In genomic region chr1:209674957-209675566, GRCh38 we compare ENCODE assay signal across 9 cellular contexts. TPM values are rescaled to one million over a fixed set of nuclear protein-coding genes. Genes with fewer than 3 reads are reported as not detected.
DNase-seq lines count a peak whose midpoint lies in the region; ATAC-seq, FAIRE-seq and TF ChIP-seq lines count a peak whose summit lies in the region.
"Had no signal": no experiment of that assay in that cellular context is flagged by ENCODE, and none has a peak within 500 bp of the region (broad histone marks: within the 10 kb centered on the region; RNA-seq: fewer than 3 reads in every experiment).

Gene G0S2 (plus strand): TSS chr1:209675412. CDS start chr1:209675685, 273 bp downstream.

- peak in 1 of 2 donors; percentile 93 for TF ChIP-seq POLR2A in heart left ventricle (IDR thresholded peaks at IDR 0.05)
- TF ChIP-seq POLR2A in GM18505 (IDR thresholded peaks at IDR 0.05; ENCODE audit: borderline replicate concordance, extremely low read depth, insufficient read depth, insufficient read length): no peak

- WGBS in heart left ventricle, 4 donors: 2 to 9% (median 3%) methylated on average over 41 to 47 of the region's 47 CpGs
- WGBS in pancreas, 2 donors: 1% methylated on average over 47 of the region's 47 CpGs

- H3K9me3 ChIP-seq in heart left ventricle (peaks cover 0 to 12% (median 0%) of the 10 kb centered on the region in 12 donors), pancreas (no peaks in the 10 kb centered on the region)

- intact Hi-C loops in heart left ventricle (cut with DNase I) (loop anchor here in 6 of 10 donors (2.0 to 5.0 kb wide), 6 partner anchors 26 to 48 kb away; no protein-coding TSS in a partner anchor), pancreas (cut with DNase I) (no loop called here)

- peaks cover 0 to 5% (median 0%) of the 10 kb centered on the region in 9 donors for H3K36me3 ChIP-seq in heart left ventricle
- H3K36me3 ChIP-seq in pancreas: no peaks in the 10 kb centered on the region

- H3K4me1 ChIP-seq in heart left ventricle (peaks cover 0 to 39% (median 26%) of the 10 kb centered on the region in 12 donors), pancreas (peaks cover 8 to 21% (median 15%) of the 10 kb centered on the region in 3 donors)

- H3K4me3 ChIP-seq in heart left ventricle (peak within 1 kb of the TSS; percentile 39 to 76 (median 64)), pancreas (peak within 1 kb of the TSS; percentile 30 to 50 (median 40))

- TF ChIP-seq CTCF in heart left ventricle (IDR thresholded peaks at IDR 0.05) (no peak), pancreas (IDR thresholded peaks at IDR 0.05) (no peak)

- DNase-seq in ELF-1 (ENCODE audit: low read depth, low spot score) (peak; percentile 61), NOMO-1 (lab: John Stamatoyannopoulos, UW; ENCODE audit: unreplicated experiment in 2 of 2) (peak; percentile 52 to 63), heart left ventricle (peak; percentile 83 to 93 (median 90)), pancreas (peak; percentile 84 to 94 (median 90))

- H3K27me3 ChIP-seq in heart left ventricle: peaks cover 0 to 12% (median 0%) of the 10 kb centered on the region in 9 donors
- no peaks in the 10 kb centered on the region for H3K27me3 ChIP-seq in pancreas

- peak within 1 kb of the TSS; percentile 24 for H3K27ac ChIP-seq in angular gyrus (ENCODE audit: low read depth, low read length)
- peak within 1 kb of the TSS; percentile 18 to 91 (median 80) for H3K27ac ChIP-seq in heart left ventricle
- peak within 1 kb of the TSS; percentile 54 to 67 (median 57) for H3K27ac ChIP-seq in pancreas
- H3K27ac ChIP-seq: KMS-11 had no signal

- ATAC-seq in heart left ventricle (peak; percentile 89 to 94 (median 92)), pancreas (peak; percentile 82 to 88 (median 88)), HG02763 (IDR thresholded peaks at IDR 0.05; ENCODE audit: unreplicated experiment) (no peak), GM18505 (IDR thresholded peaks at IDR 0.05; ENCODE audit: unreplicated experiment) (no peak), GM18498 (IDR thresholded peaks at IDR 0.05; ENCODE audit: unreplicated experiment) (no peak)

- no peak for FAIRE-seq in pancreas (lab: Jason Lieb, UNC)

RNA-seq across cellular contexts. Expression of gene G0S2, which starts in this region (rescaled TPM):
- total RNA-seq in heart left ventricle: 100 to 1,000 TPM in 8 of 9 donors, 10 to 100 TPM in 1; 92.0 to 600 (median 212) TPM
- 100 to 1,000 TPM in 1 of 2 donors, 10 to 100 TPM in 1; 87.6 to 218 TPM for polyA plus RNA-seq in heart left ventricle
- total RNA-seq in pancreas: 10 to 100 TPM in 3 of 6 donors, 1 to 10 TPM in 3; 2.9 to 69.8 (median 11.2) TPM
- 10 to 100 TPM; 17.4 to 18.7 TPM for polyA plus RNA-seq in pancreas

Comparison
In these comparisons a context has a peak if more than half of its experiments do, and no peak if none do; other contexts are left out.
1. RNA of gene G0S2 (polyA plus RNA-seq): 87.6 to 218 TPM in heart left ventricle; 17.4 to 18.7 TPM in pancreas; every median in the first group is over 4 times any median in the second.
2. H3K27ac ChIP-seq: peak in every context shown above with its lines; median percentile 80 in heart left ventricle; 57 in pancreas; 24 in angular gyrus.
3. ATAC-seq: peak in heart left ventricle (4 of 4) and pancreas (4 of 4); none in HG02763 (single experiment), GM18505 (single experiment) and GM18498 (single experiment).
4. intact Hi-C loops: an anchor here in heart left ventricle (2.0 to 5.0 kb wide); none called in pancreas.
5. Peak in every context shown above with its lines, with median percentiles within 50 percentile points of each other: DNase-seq.